In genomic region chr9:114186091-114186792, GRCh38 we compare ENCODE assay signal across 25 cellular contexts. TPM values are rescaled to one million over a fixed set of nuclear protein-coding genes. Genes with fewer than 3 reads are reported as not detected.
"Had no signal": no experiment of that assay in that cellular context is flagged by ENCODE, and none has a peak within 500 bp of the region (broad histone marks: within the 10 kb centered on the region; RNA-seq: fewer than 3 reads in every experiment).

No MANE protein-coding gene starts in this region.

- H3K4me2 ChIP-seq: hepatocyte had no signal

- H3K27me3 Mint-ChIP-seq: activated naive CD8-positive, alpha-beta T cell; activated T-cell treated with anti-CD3 and anti-CD28 coated beads, Interleukin-2, amount 50 U/mL, for 24 hours; stimulated activated naive CD8-positive, alpha-beta T cell treated with anti-CD3 and anti-CD28 coated beads, Interleukin-15, Interleukin-2, amounts not matched to agents 100 ng/mL and 50 ng/mL, for 24 hours had no signal

- DNase-seq: activated B cell treated with CpG ODN at 0.5 μM for 24 hours; activated CD4-positive, alpha-beta T cell treated with anti-CD3 and anti-CD28 coated beads for 36 hours; activated CD4-positive, alpha-beta T cell treated with anti-CD3 and anti-CD28 coated beads, Interleukin-2, amount 50 U/mL, for 4 hours; activated CD8-positive, alpha-beta memory T cell treated with anti-CD3 and anti-CD28 coated beads for 24 hours; activated CD8-positive, alpha-beta memory T cell treated with anti-CD3 and anti-CD28 coated beads, Interleukin-2, amount 50 U/mL, for 4 hours; activated naive CD4-positive, alpha-beta T cell; activated T-cell treated with anti-CD3 and anti-CD28 coated beads, Interleukin-2, amount 50 U/mL, for 24 hours; amniotic stem cell; erythroblast; foreskin fibroblast; immature natural killer cell; nephron progenitor cell; stimulated activated CD4-positive, alpha-beta T cell treated with anti-CD3 and anti-CD28 coated beads, Interleukin-4, amount 100 ng/mL, for 24 hours; SW 1271; T-helper 17 cell; thyroid gland; upper lobe of right lung had no signal

- FAIRE-seq: endometrium had no signal

- H3K4me3 ChIP-seq: breast epithelium, coronary artery, hepatocyte, thyroid gland, upper lobe of right lung had no signal

- H3K9me3 Mint-ChIP-seq: stimulated activated naive CD8-positive, alpha-beta T cell treated with anti-CD3 and anti-CD28 coated beads, Interleukin-15, Interleukin-2, amounts not matched to agents 100 ng/mL and 50 ng/mL, for 24 hours had no signal

- H3K36me3 ChIP-seq: breast epithelium, thyroid gland, upper lobe of right lung had no signal

- ATAC-seq: activated CD4-positive, alpha-beta T cell treated with anti-CD3 and anti-CD28 coated beads for 36 hours; T-helper 17 cell; upper lobe of right lung had no signal

- H2AFZ ChIP-seq: hepatocyte had no signal

- H3K27ac Mint-ChIP-seq: activated B cell treated with CpG ODN at 0.5 μM for 24 hours; activated CD4-positive, alpha-beta T cell treated with anti-CD3 and anti-CD28 coated beads for 36 hours; activated naive CD8-positive, alpha-beta T cell; activated T-cell treated with anti-CD3 and anti-CD28 coated beads, Interleukin-2, amount 50 U/mL, for 24 hours; activated T-helper 2 cell treated with anti-CD3 and anti-CD28 coated beads, Interferon-gamma antibody, Interleukin-2, Interleukin-4, amounts not matched to agents 10 μg/mL and 5 μg/mL and 100 μg/mL, durations not matched to agents 14 hours and 24 hours and 36 hours; immature natural killer cell; memory B cell; stimulated activated naive CD8-positive, alpha-beta T cell treated with anti-CD3 and anti-CD28 coated beads, Interleukin-15, Interleukin-2, amounts not matched to agents 100 ng/mL and 50 ng/mL, for 24 hours; T-helper 17 cell had no signal

- H3K4me3 Mint-ChIP-seq: activated B cell treated with CpG ODN at 0.5 μM for 24 hours; activated CD4-positive, alpha-beta T cell treated with anti-CD3 and anti-CD28 coated beads for 36 hours; activated naive CD8-positive, alpha-beta T cell; activated T-cell treated with anti-CD3 and anti-CD28 coated beads, Interleukin-2, amount 50 U/mL, for 24 hours; immature natural killer cell; memory B cell; nephron progenitor cell; stimulated activated naive CD8-positive, alpha-beta T cell treated with anti-CD3 and anti-CD28 coated beads, Interleukin-15, Interleukin-2, amounts not matched to agents 100 ng/mL and 50 ng/mL, for 24 hours; T-helper 17 cell had no signal

- H3K9me3 ChIP-seq: thyroid gland, upper lobe of right lung had no signal

- H3K4me1 ChIP-seq: breast epithelium, thyroid gland had no signal

- H3K4me1 Mint-ChIP-seq: activated B cell treated with CpG ODN at 0.5 μM for 24 hours; activated CD4-positive, alpha-beta T cell treated with anti-CD3 and anti-CD28 coated beads for 36 hours; immature natural killer cell; memory B cell; T-helper 17 cell had no signal

- H3K27ac ChIP-seq: breast epithelium, coronary artery, hepatocyte, thyroid gland, upper lobe of right lung had no signal

- H3K27me3 ChIP-seq: breast epithelium, hepatocyte, thyroid gland, upper lobe of right lung had no signal

- H3K79me2 ChIP-seq: hepatocyte had no signal

RNA-seq across cellular contexts. Expression of gene COL27A1, which starts 30.9 kb away (rescaled TPM):
- polyA plus RNA-seq: immature natural killer cell had no signal
